ENCODE assay signal across 21 cellular contexts in genomic region chr11:1109918-1110705, GRCh38. TPM values are rescaled to one million over a fixed set of nuclear protein-coding genes. Genes with fewer than 3 reads are reported as not detected.
DNase-seq lines count a peak whose midpoint lies in the region; ATAC-seq, FAIRE-seq and TF ChIP-seq lines count a peak whose summit lies in the region.
"Had no signal": no experiment of that assay in that cellular context is flagged by ENCODE, and none has a peak within 500 bp of the region (broad histone marks: within the 10 kb centered on the region; RNA-seq: fewer than 3 reads in every experiment).

No MANE protein-coding gene starts in this region.

- no peak overlapping the region for H3K4me2 ChIP-seq in neural progenitor cell
- H3K4me2 ChIP-seq: PC-9 had no signal

- DNase-seq in left cardiac atrium (peak; percentile 18), cardiac septum (ENCODE audit: low spot score) (no peak), glutamatergic neuron (peak; percentile 13), neural progenitor cell (ENCODE audit: low spot score) (no peak), frontal cortex (ENCODE audit: low spot score in 2 of 2) (no peak)
- no peak for DNase-seq in stimulated activated effector memory CD8-positive, alpha-beta T cell treated with anti-CD3 and anti-CD28 coated beads, Interleukin-12 subunit alpha, Interleukin-12 subunit beta, amount 100 ng/mL, for 72 hours (ENCODE audit: low spot score in 2 of 2)
- DNase-seq: EL, GF-D8, Kasumi-1, NCI-H1694, NCI-H2081 treated with DMSO at 0.1 percent for 48 hours, NCI-H2171 treated with DMSO at 0.1 percent for 48 hours, NCI-H526 treated with DMSO at 0.1 percent for 48 hours, PC-9, RPMI8226 had no signal

- no peaks in the 10 kb centered on the region for H3F3A ChIP-seq in neural progenitor cell (ENCODE audit: low read depth)

- ATAC-seq in left cardiac atrium (no peak), HG03139 (IDR thresholded peaks at IDR 0.05; ENCODE audit: unreplicated experiment) (no peak), GM21447 (IDR thresholded peaks at IDR 0.05; ENCODE audit: unreplicated experiment) (no peak)
- no peak for ATAC-seq in stimulated activated effector memory CD8-positive, alpha-beta T cell treated with anti-CD3 and anti-CD28 coated beads, Interleukin-12 subunit alpha, Interleukin-12 subunit beta, amount 100 ng/mL, for 72 hours
- ATAC-seq: HCT116 had no signal

- H3K36me3 ChIP-seq in neural progenitor cell, result no peaks in the 10 kb centered on the region

- H3K4me3 ChIP-seq in neural progenitor cell, result no peak overlapping the region
- H3K4me3 ChIP-seq: PC-9 had no signal

- TF ChIP-seq CTCF in glutamatergic neuron (IDR thresholded peaks at IDR 0.05; ENCODE audit: partially characterized antibody, unreplicated experiment) (no peak), neural progenitor cell (IDR thresholded peaks at IDR 0.05) (no peak)

- no peak for FAIRE-seq in frontal cortex (lab: Jason Lieb, UNC)
- FAIRE-seq: H1 had no signal

- H3K27ac Mint-ChIP-seq in glutamatergic neuron (ENCODE audit: unreplicated experiment), result no peak overlapping the region
- H3K27ac Mint-ChIP-seq in neural progenitor cell, result peak overlapping the region; percentile 74
- peak overlapping the region; percentile 75 for H3K27ac Mint-ChIP-seq in stimulated activated effector memory CD8-positive, alpha-beta T cell treated with anti-CD3 and anti-CD28 coated beads, Interleukin-12 subunit alpha, Interleukin-12 subunit beta, amount 100 ng/mL, for 72 hours

- no peaks in the 10 kb centered on the region for H4K20me1 ChIP-seq in neural progenitor cell (ENCODE audit: low read depth)

- no peak overlapping the region for H2AFZ ChIP-seq in neural progenitor cell (replicated peaks)
- H2AFZ ChIP-seq: PC-9 had no signal

- no peaks in the 10 kb centered on the region for H3K4me1 ChIP-seq in neural progenitor cell

- no peaks in the 10 kb centered on the region for H3K79me2 ChIP-seq in neural progenitor cell (ENCODE audit: low read depth)

- no peak overlapping the region for H3K27ac ChIP-seq in neural progenitor cell
- H3K27ac ChIP-seq: PC-9 had no signal

- H3K27me3 ChIP-seq in neural progenitor cell, result peaks cover 3% of the 10 kb centered on the region

- H3K4me3 Mint-ChIP-seq in glutamatergic neuron (ENCODE audit: unreplicated experiment) (no peak overlapping the region), neural progenitor cell (no peak overlapping the region)
- no peak overlapping the region for H3K4me3 Mint-ChIP-seq in stimulated activated effector memory CD8-positive, alpha-beta T cell treated with anti-CD3 and anti-CD28 coated beads, Interleukin-12 subunit alpha, Interleukin-12 subunit beta, amount 100 ng/mL, for 72 hours

- peaks cover 6% of the 10 kb centered on the region for H3K27me3 Mint-ChIP-seq in glutamatergic neuron (ENCODE audit: unreplicated experiment)
- peaks cover 11% of the 10 kb centered on the region for H3K27me3 Mint-ChIP-seq in neural progenitor cell (ENCODE audit: insufficient read depth, low read depth)

- intact Hi-C loops in left cardiac atrium (cut with DNase I), result no loop called here
- intact Hi-C loops in cardiac septum (cut with DNase I), result no loop called here

- no peaks in the 10 kb centered on the region for H3K9me3 ChIP-seq in neural progenitor cell (ENCODE audit: low read depth)

- H3K4me1 Mint-ChIP-seq in glutamatergic neuron (ENCODE audit: low read depth, unreplicated experiment) (no peaks in the 10 kb centered on the region), neural progenitor cell (no peaks in the 10 kb centered on the region)
- H3K4me1 Mint-ChIP-seq in stimulated activated effector memory CD8-positive, alpha-beta T cell treated with anti-CD3 and anti-CD28 coated beads, Interleukin-12 subunit alpha, Interleukin-12 subunit beta, amount 100 ng/mL, for 72 hours, result no peaks in the 10 kb centered on the region

- H3K9me3 Mint-ChIP-seq in glutamatergic neuron (ENCODE audit: unreplicated experiment) (peaks cover 4% of the 10 kb centered on the region), neural progenitor cell (no peaks in the 10 kb centered on the region)
- no peaks in the 10 kb centered on the region for H3K9me3 Mint-ChIP-seq in stimulated activated effector memory CD8-positive, alpha-beta T cell treated with anti-CD3 and anti-CD28 coated beads, Interleukin-12 subunit alpha, Interleukin-12 subunit beta, amount 100 ng/mL, for 72 hours

- H3K36me3 Mint-ChIP-seq in glutamatergic neuron (ENCODE audit: unreplicated experiment) (no peaks in the 10 kb centered on the region), neural progenitor cell (no peaks in the 10 kb centered on the region)
- H3K36me3 Mint-ChIP-seq in stimulated activated effector memory CD8-positive, alpha-beta T cell treated with anti-CD3 and anti-CD28 coated beads, Interleukin-12 subunit alpha, Interleukin-12 subunit beta, amount 100 ng/mL, for 72 hours, result no peaks in the 10 kb centered on the region

- H3K9ac ChIP-seq in neural progenitor cell, result no peak overlapping the region

RNA-seq across cellular contexts. Expression of gene MUC2, which starts 35.4 kb away (rescaled TPM):
- total RNA-seq in left cardiac atrium (under 1 TPM in 1 of 2 donors, not detected in 1; 0.26 TPM), cardiac septum (0.03 TPM), glutamatergic neuron (ENCODE audit: unreplicated experiment) (not detected), neural progenitor cell (ENCODE audit: low replicate concordance) (not detected in 2 replicates), frontal cortex (not detected)
- total RNA-seq: A172, H1 had no signal

RNA-seq across cellular contexts. Expression of gene MUC5AC, which starts 47.6 kb away (rescaled TPM):
- total RNA-seq in left cardiac atrium (not detected), cardiac septum (not detected), glutamatergic neuron (ENCODE audit: unreplicated experiment) (not detected), neural progenitor cell (ENCODE audit: low replicate concordance) (not detected in 2 replicates), frontal cortex (not detected)
- total RNA-seq: A172, H1, MCF 10A had no signal

Comparison
In these comparisons a context has a peak if more than half of its experiments do, and no peak if none do; other contexts are left out.
1. DNase-seq: peak in left cardiac atrium (single experiment) and glutamatergic neuron (single experiment); none in cardiac septum (single experiment), neural progenitor cell (single experiment), stimulated activated effector memory CD8-positive, alpha-beta T cell treated with anti-CD3 and anti-CD28 coated beads, Interleukin-12 subunit alpha, Interleukin-12 subunit beta, amount 100 ng/mL, for 72 hours (0 of 2) and frontal cortex (0 of 2).